Comparison of ENCODE assay signal across 20 cellular contexts in the genomic region with DNA sequence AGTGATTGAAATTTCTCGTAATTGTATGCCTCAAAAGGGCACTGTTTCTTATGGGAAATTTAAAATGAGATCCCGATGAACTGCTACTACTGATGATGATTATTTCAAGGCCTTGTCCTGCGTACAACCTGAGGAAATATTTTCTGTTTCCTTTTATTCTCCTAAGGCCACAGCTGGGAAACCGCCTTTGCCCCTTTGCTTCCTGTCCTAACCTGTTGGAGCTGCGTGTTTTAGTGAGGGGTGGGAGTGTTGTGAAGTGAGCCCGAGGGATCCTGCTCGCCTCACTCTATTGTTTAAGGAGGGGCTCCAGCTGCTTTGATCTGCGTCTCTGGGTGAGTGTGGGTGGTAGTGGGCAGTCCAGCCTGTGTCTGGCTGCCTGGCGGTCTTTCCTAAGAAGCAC. TPM values are rescaled to one million over a fixed set of nuclear protein-coding genes. Genes with fewer than 3 reads are reported as not detected.
DNase-seq lines count a peak whose midpoint lies in the region; ATAC-seq and TF ChIP-seq lines count a peak whose summit lies in the region.
"Had no signal": no experiment of that assay in that cellular context is flagged by ENCODE, and none has a peak within 500 bp of the region (broad histone marks: within the 10 kb centered on the region; RNA-seq: fewer than 3 reads in every experiment).

No MANE protein-coding gene starts in this region.

- no peaks in the 10 kb centered on the region for H3K9me3 Mint-ChIP-seq in GM23338
- H3K9me3 Mint-ChIP-seq: CD8-positive, alpha-beta T cell had no signal

- H2AK5ac ChIP-seq in neuronal stem cell (ENCODE audit: low read depth, low read length) = no peak overlapping the region

- peaks cover 11% of the 10 kb centered on the region for H3K4me1 Mint-ChIP-seq in GM23338

- H3K4me1 ChIP-seq in GM23338 (ENCODE audit: insufficient read depth) = peaks cover 13% of the 10 kb centered on the region
- H3K4me1 ChIP-seq in breast epithelium = no peaks in the 10 kb centered on the region
- peaks cover 25% of the 10 kb centered on the region for H3K4me1 ChIP-seq in foreskin keratinocyte
- H3K4me1 ChIP-seq in neuronal stem cell (ENCODE audit: control insufficient read depth in 2 of 2, insufficient read depth in 1 of 2, low read depth in 1 of 2, low read length in 2 of 2) = peaks cover 3 to 9% of the 10 kb centered on the region in 2 donors
- H3K4me1 ChIP-seq in right lobe of liver = peaks cover 0 to 2% (median 0%) of the 10 kb centered on the region in 4 donors
- H3K4me1 ChIP-seq: BE2C had no signal

- no peaks in the 10 kb centered on the region for H3K79me1 ChIP-seq in neuronal stem cell (ENCODE audit: low read depth, low read length)

- TF ChIP-seq POLR2A in breast epithelium (IDR thresholded peaks at IDR 0.05) (no peak), right lobe of liver (IDR thresholded peaks at IDR 0.05) (no peak)

- no peak overlapping the region for H2BK15ac ChIP-seq in neuronal stem cell (ENCODE audit: low read length)

- H4K91ac ChIP-seq in neuronal stem cell (ENCODE audit: low read depth, low read length, poor library complexity) = no peak overlapping the region

- H3K4me3 Mint-ChIP-seq in GM23338 = no peak overlapping the region
- H3K4me3 Mint-ChIP-seq: CD8-positive, alpha-beta T cell had no signal

- no peaks in the 10 kb centered on the region; the same call in 2 of the 3 replicates for H3K36me3 Mint-ChIP-seq in GM23338 (ENCODE audit: low read depth)
- H3K36me3 Mint-ChIP-seq: CD8-positive, alpha-beta T cell had no signal

- H3K4ac ChIP-seq in neuronal stem cell (ENCODE audit: low read length) = no peak overlapping the region

- no peaks in the 10 kb centered on the region for H3K27me3 Mint-ChIP-seq in GM23338 (ENCODE audit: insufficient read depth, low read depth, poor library complexity)

- no peaks in the 10 kb centered on the region for H3K79me2 ChIP-seq in GM23338 (replicated peaks; ENCODE audit: insufficient read depth)

- H3K4me2 ChIP-seq in GM23338 = no peak overlapping the region
- no peak overlapping the region for H3K4me2 ChIP-seq in neuronal stem cell (ENCODE audit: insufficient read depth, low read length, poor library complexity, severe bottlenecking)

- peak overlapping the region; percentile 44 for H3K18ac ChIP-seq in neuronal stem cell (ENCODE audit: low read length)

- H3F3A ChIP-seq in GM23338 (replicated peaks; ENCODE audit: low read depth) = no peaks in the 10 kb centered on the region

- no peaks in the 10 kb centered on the region for H4K20me1 ChIP-seq in GM23338 (replicated peaks; ENCODE audit: insufficient read depth)

- no peak overlapping the region for H2BK12ac ChIP-seq in neuronal stem cell (ENCODE audit: low read length)

- peak overlapping the region; percentile 50; the same call in 1 of the 2 replicates for H3K27ac ChIP-seq in GM23338 (ENCODE audit: low read depth)
- H3K27ac ChIP-seq in breast epithelium = peak overlapping the region; percentile 79 to 84
- H3K27ac ChIP-seq in foreskin keratinocyte = peak overlapping the region; percentile 3
- H3K27ac ChIP-seq in neuronal stem cell (replicated peaks; ENCODE audit: low read length) = no peak overlapping the region
- no peak overlapping the region for H3K27ac ChIP-seq in right lobe of liver
- H3K27ac ChIP-seq: Peyer's patch had no signal

- no peak overlapping the region for H4K8ac ChIP-seq in neuronal stem cell (ENCODE audit: low read depth, low read length)

- H2BK5ac ChIP-seq in neuronal stem cell (ENCODE audit: low read length) = no peak overlapping the region

- H3K9me2 ChIP-seq in GM23338 (ENCODE audit: insufficient read depth) = no peaks in the 10 kb centered on the region; the same call in 1 of the 2 replicates

- no peaks in the 10 kb centered on the region for H3K36me3 ChIP-seq in GM23338 (ENCODE audit: insufficient read depth)
- no peaks in the 10 kb centered on the region for H3K36me3 ChIP-seq in breast epithelium
- H3K36me3 ChIP-seq in neuronal stem cell (replicated peaks in 1 of 2; ENCODE audit: control insufficient read depth in 2 of 2, insufficient read depth in 2 of 2, low read length in 2 of 2) = no peaks in the 10 kb centered on the region
- H3K36me3 ChIP-seq in right lobe of liver = no peaks in the 10 kb centered on the region
- H3K36me3 ChIP-seq: BE2C, Peyer's patch had no signal

- H3K4me3 ChIP-seq in GM23338 (no peak overlapping the region), breast epithelium (no peak overlapping the region), neuronal stem cell (ENCODE audit: low read length in 2 of 2) (no peak overlapping the region), right lobe of liver (no peak overlapping the region)
- H3K4me3 ChIP-seq: Peyer's patch had no signal

- H3K14ac ChIP-seq in neuronal stem cell (ENCODE audit: low read length) = no peak overlapping the region

- H2BK120ac ChIP-seq in neuronal stem cell (ENCODE audit: low read depth, low read length) = no peak overlapping the region

- no peak overlapping the region for H3K27ac Mint-ChIP-seq in GM23338
- H3K27ac Mint-ChIP-seq: CD8-positive, alpha-beta T cell had no signal

- no peak for DNase-seq in GM23338 (ENCODE audit: low spot score)
- DNase-seq in breast epithelium (ENCODE audit: low spot score in 2 of 2) = no peak
- no peak for DNase-seq in foreskin keratinocyte
- DNase-seq in neuronal stem cell (ENCODE audit: low spot score) = no peak
- no peak for DNase-seq in NCI-H1105 (lab: John Stamatoyannopoulos, UW)
- no peak for DNase-seq in NOMO-1 treated with dmso at 0.1 percent for 144 hours (lab: John Stamatoyannopoulos, UW; ENCODE audit: unreplicated experiment)
- DNase-seq in right lobe of liver = no peak
- DNase-seq: 8988T; BE2C; CD8-positive, alpha-beta T cell; DMS79 treated with DMSO at 0.1 percent for 48 hours; KG1; NCI-H1048; NCI-H146; NCI-H2081; NCI-H510A; Peyer's patch; SHP77 had no signal

- TF ChIP-seq CTCF in GM23338 (conservative IDR thresholded peaks at IDR 0.05; ENCODE audit: low read depth in 2 of 2) = no peak
- TF ChIP-seq CTCF in breast epithelium (IDR thresholded peaks at IDR 0.05) = no peak
- TF ChIP-seq CTCF in foreskin keratinocyte (conservative IDR thresholded peaks at IDR 0.05) = no peak
- TF ChIP-seq CTCF in right lobe of liver (IDR thresholded peaks at IDR 0.05) = no peak

- WGBS in neuronal stem cell (ENCODE audit: extremely low coverage in 2 of 2, insufficient read length in 2 of 2, insufficient replicate concordance in 1 of 2), 2 donors = no CpG with 5 or more reads among the region's 9 CpGs
- 66% methylated on average over 8 of the region's 9 CpGs for WGBS in right lobe of liver (ENCODE audit: insufficient coverage, low coverage, low lambda C conversion rate, missing lambda C conversion rate)

- no peaks in the 10 kb centered on the region for H3K27me3 ChIP-seq in GM23338 (ENCODE audit: insufficient read depth)
- H3K27me3 ChIP-seq in breast epithelium = no peaks in the 10 kb centered on the region
- H3K27me3 ChIP-seq in foreskin keratinocyte = no peaks in the 10 kb centered on the region
- H3K27me3 ChIP-seq in neuronal stem cell (ENCODE audit: control insufficient read depth in 3 of 3, insufficient read depth in 3 of 3, low read depth in 1 of 3, low read length in 3 of 3) = no peaks in the 10 kb centered on the region
- no peaks in the 10 kb centered on the region for H3K27me3 ChIP-seq in right lobe of liver
- H3K27me3 ChIP-seq: BE2C, Peyer's patch had no signal

- peak overlapping the region; percentile 33 for H3K9ac ChIP-seq in neuronal stem cell (ENCODE audit: low read depth, low read length, poor library complexity)

- ATAC-seq in GM23338 = peak; percentile 49
- no peak for ATAC-seq in foreskin keratinocyte
- ATAC-seq in HG03025 (IDR thresholded peaks at IDR 0.05; ENCODE audit: low FRiP score, unreplicated experiment) = no peak
- ATAC-seq in right lobe of liver = no peak
- ATAC-seq: CD8-positive, alpha-beta T cell; HepG2 had no signal

- H3K9me3 ChIP-seq in breast epithelium (no peaks in the 10 kb centered on the region), neuronal stem cell (replicated peaks in 1 of 2; ENCODE audit: control insufficient read depth in 2 of 2, insufficient read depth in 1 of 2, low read depth in 1 of 2, low read length in 2 of 2) (no peaks in the 10 kb centered on the region), right lobe of liver (no peaks in the 10 kb centered on the region)
- H3K9me3 ChIP-seq: BE2C, Peyer's patch had no signal

- no peak overlapping the region for H3K23ac ChIP-seq in neuronal stem cell (ENCODE audit: low read depth, low read length, poor library complexity)

- intact Hi-C loops in breast epithelium (cut with DNase I; ENCODE audit: low total_unique reads) (no loop called here), right lobe of liver (cut with DNase I) (no loop called here)

- H2AFZ ChIP-seq in GM23338 (0 out of 2 replicates have a peak overlapping the region, but pooled peaks have one; percentile 28), neuronal stem cell (ENCODE audit: low read length) (peak overlapping the region; percentile 23)

TF ChIP-seq in GM23338, 12 proteins besides CTCF, POLR2A, EP300 and RAD21 (continues in another document):
- no peak for TF ChIP-seq EZH2 (IDR thresholded peaks at IDR 0.05; ENCODE audit: low read depth, unreplicated experiment)

RNA-seq across cellular contexts. Expression of a gene that starts 14.4 kb away (rescaled TPM):
- 19.0 and 19.5 TPM in 2 replicates for total RNA-seq in GM23338 (2014; rRNA removed; shearing (Covaris generic))
- polyA plus RNA-seq in GM23338 (2016; fragmentation: Nextera tagmentation; extraction: Ambion mirVana) (3.4 and 4.3 TPM in 2 replicates), foreskin keratinocyte (1,652 and 2,714 TPM in 2 replicates)
- total RNA-seq in breast epithelium (10 to 100 TPM in 2 of 3 donors, 1 to 10 TPM in 1; 3.0 to 20.3 (median 16.4) TPM), foreskin keratinocyte (3,836 and 7,314 TPM in 2 replicates), right lobe of liver (1 to 10 TPM in 2 of 6 experiments, under 1 TPM in 4; 0.17 to 1.5 (median 0.49) TPM)
- 0.20 TPM for polyA plus RNA-seq in neuronal stem cell (2013, experiment 1 of 2)
- 0.25 TPM for polyA plus RNA-seq in neuronal stem cell (2013, experiment 2 of 2)
- total RNA-seq: CD8-positive, alpha-beta T cell; HepG2 had no signal

Comparison
In these comparisons a context has a peak if more than half of its experiments do, and no peak if none do; other contexts are left out.
1. H3K27ac ChIP-seq: peak in GM23338 (single experiment), breast epithelium (2 of 2) and foreskin keratinocyte (single experiment); none in neuronal stem cell (single experiment) and right lobe of liver (0 of 3).
2. RNA of a gene that starts 14.4 kb away (total RNA-seq): 3,836 to 7,314 TPM in foreskin keratinocyte; 19.0 to 19.5 TPM in GM23338, 3.0 to 20.3 TPM in breast epithelium and 0.17 to 1.5 TPM in right lobe of liver; every median in the first group is over 100 times any median in the second.